ENCODE assay signal across 10 cellular contexts in genomic region chr17:49498037-49498615, GRCh38. TPM values are rescaled to one million over a fixed set of nuclear protein-coding genes. Genes with fewer than 3 reads are reported as not detected.
DNase-seq lines count a peak whose midpoint lies in the region; ATAC-seq and TF ChIP-seq lines count a peak whose summit lies in the region.
"Had no signal": no experiment of that assay in that cellular context is flagged by ENCODE, and none has a peak within 500 bp of the region (broad histone marks: within the 10 kb centered on the region; RNA-seq: fewer than 3 reads in every experiment).

No MANE protein-coding gene starts in this region.

- H3K27ac Mint-ChIP-seq in glutamatergic neuron (ENCODE audit: unreplicated experiment), result peak overlapping the region; percentile 52

- peak overlapping the region; percentile 89 for H3K4me3 Mint-ChIP-seq in glutamatergic neuron (ENCODE audit: unreplicated experiment)

- no peaks in the 10 kb centered on the region for H3K9me3 ChIP-seq in gastrocnemius medialis

- DNase-seq in NCI-H524 (lab: John Stamatoyannopoulos, UW) (peak; percentile 36 to 61), NCI-H524 treated with DMSO at 0.1 percent for 48 hours (lab: John Stamatoyannopoulos, UW) (no peak), NCI-H82 treated with DMSO at 0.1 percent for 48 hours (lab: John Stamatoyannopoulos, UW; ENCODE audit: unreplicated experiment) (peak; percentile 15), glutamatergic neuron (no peak), gastrocnemius medialis (no peak), caudate nucleus (lab: John Stamatoyannopoulos, UW) (no peak)
- DNase-seq: effector CD8-positive, alpha-beta T cell; NCI-H1092 treated with DMSO at 0.1 percent for 48 hours had no signal

- H3K9me3 Mint-ChIP-seq in glutamatergic neuron (ENCODE audit: unreplicated experiment), result peaks cover 16% of the 10 kb centered on the region

- H3K27me3 ChIP-seq in gastrocnemius medialis, result peaks cover 34 to 47% (median 38%) of the 10 kb centered on the region in 3 donors

- intact Hi-C loops in gastrocnemius medialis (cut with DNase I; ENCODE audit: low total_unique reads), result loop anchor here (5.0 to 10.0 kb wide), 2 partner anchors 61 to 207 kb away; partner anchors contain the start of gene SLC35B1

- H3K4me1 Mint-ChIP-seq in glutamatergic neuron (ENCODE audit: low read depth, unreplicated experiment), result peaks cover 34% of the 10 kb centered on the region

- H3K27ac ChIP-seq in gastrocnemius medialis (no peak overlapping the region), caudate nucleus (ENCODE audit: low read depth, low read length) (no peak overlapping the region)

- peaks cover 18% of the 10 kb centered on the region for H3K27me3 Mint-ChIP-seq in glutamatergic neuron (ENCODE audit: unreplicated experiment)

- in situ Hi-C loops in gastrocnemius medialis (cut with MboI; ENCODE audit: low sequenced_read_pairs in 4 of 4), result loop anchor here in 3 of 4 donors (5.0 to 10.0 kb wide), 2 partner anchors 47 to 54 kb away; no protein-coding TSS in a partner anchor

- H3K4me1 ChIP-seq in gastrocnemius medialis, result peaks cover 19 to 26% of the 10 kb centered on the region in 2 donors

- TF ChIP-seq CTCF in glutamatergic neuron (IDR thresholded peaks at IDR 0.05; ENCODE audit: partially characterized antibody, unreplicated experiment) (peak; percentile 9), gastrocnemius medialis (IDR thresholded peaks at IDR 0.05 in 4 of 5, conservative IDR thresholded peaks at IDR 0.05 in 1 of 5) (no peak)

- TF ChIP-seq POLR2A in gastrocnemius medialis (IDR thresholded peaks at IDR 0.05), result no peak

- H3K36me3 ChIP-seq in gastrocnemius medialis, result no peaks in the 10 kb centered on the region

- peak overlapping the region in 3 of 4 donors; percentile 49 to 67 (median 59) for H3K4me3 ChIP-seq in gastrocnemius medialis

- H3K36me3 Mint-ChIP-seq in glutamatergic neuron (ENCODE audit: unreplicated experiment), result no peaks in the 10 kb centered on the region

- ATAC-seq in gastrocnemius medialis (no peak), GM21786 (IDR thresholded peaks at IDR 0.05; ENCODE audit: unreplicated experiment) (no peak), HG03196 (IDR thresholded peaks at IDR 0.05; ENCODE audit: unreplicated experiment) (no peak)

RNA-seq across cellular contexts. Expression of gene NGFR, which starts 3.0 kb away (rescaled TPM):
- 131 TPM for total RNA-seq in glutamatergic neuron (ENCODE audit: unreplicated experiment)
- 1 to 10 TPM in 2 of 4 donors, under 1 TPM in 1, not detected in 1; 0.41 to 3.2 (median 1.0) TPM for total RNA-seq in gastrocnemius medialis

Comparison
In these comparisons a context has a peak if more than half of its experiments do, and no peak if none do; other contexts are left out.
1. DNase-seq: peak in NCI-H524 (2 of 2) and NCI-H82 treated with DMSO at 0.1 percent for 48 hours (single experiment); none in NCI-H524 treated with DMSO at 0.1 percent for 48 hours (single experiment), glutamatergic neuron (single experiment), gastrocnemius medialis (0 of 2) and caudate nucleus (0 of 61).
2. RNA of gene NGFR, which starts 3.0 kb away (total RNA-seq): 131 TPM in glutamatergic neuron (single experiment); 0.41 to 3.2 TPM in gastrocnemius medialis; every median in the first group is over 10 times any median in the second.